8 cellular contexts compared by ENCODE assay signal in genomic region chr15:62254137-62254934, GRCh38.
A peak's percentile ranks its signal among the peaks of the same experiment; 100 is the strongest.
DNase-seq lines count a peak whose midpoint lies in the region; ATAC-seq lines count a peak whose summit lies in the region.

No MANE protein-coding gene starts in this region.

- no peak overlapping the region for H3K4me3 Mint-ChIP-seq in activated CD4-positive, alpha-beta T cell treated with anti-CD3 and anti-CD28 coated beads for 36 hours

- peak; percentile 73 for ATAC-seq in activated CD4-positive, alpha-beta T cell treated with anti-CD3 and anti-CD28 coated beads for 36 hours
- no peak for ATAC-seq in GM21390 (IDR thresholded peaks at IDR 0.05; ENCODE audit: unreplicated experiment)

- H3K27ac Mint-ChIP-seq in activated CD4-positive, alpha-beta T cell treated with anti-CD3 and anti-CD28 coated beads for 36 hours, result no peak overlapping the region

- intact Hi-C loops in activated CD4-positive, alpha-beta T cell treated with anti-CD3 and anti-CD28 coated beads for 36 hours (cut with DNase I, micrococcal nuclease), result loop anchor here (1.0 to 10.0 kb wide), 4 partner anchors 127 to 382 kb away; partner anchors contain the start of gene C2CD4A (in 1 of the 2)

- DNase-seq in NCI-H146 (lab: John Stamatoyannopoulos, UW), result peak; percentile 66
- DNase-seq in NCI-H146 treated with DMSO at 0.1 percent for 48 hours (lab: John Stamatoyannopoulos, UW; ENCODE audit: unreplicated experiment), result no peak
- peak; percentile 5 for DNase-seq in NCI-H1048 (lab: John Stamatoyannopoulos, UW)
- DNase-seq in activated CD4-positive, alpha-beta T cell treated with anti-CD3 and anti-CD28 coated beads for 36 hours, result peak; percentile 86
- peak; percentile 88 for DNase-seq in dermis blood vessel endothelial cell
- peak; percentile 4 for DNase-seq in medulla oblongata (ENCODE audit: extremely low spot score)
- peak; percentile 3 to 15 for DNase-seq in stimulated activated CD8-positive, alpha-beta memory T cell treated with anti-CD3 and anti-CD28 coated beads, Interleukin-4, amount 100 ng/mL, for 1 hour (ENCODE audit: low read depth in 2 of 2, low spot score in 1 of 2)

- H3K4me1 Mint-ChIP-seq in activated CD4-positive, alpha-beta T cell treated with anti-CD3 and anti-CD28 coated beads for 36 hours, result no peaks in the 10 kb centered on the region

- POLR2A ChIA-PET in activated CD4-positive, alpha-beta T cell treated with anti-CD3 and anti-CD28 coated beads for 36 hours (lab: Charles Lee), result no interaction called here

- no peaks in the 10 kb centered on the region for H3K36me3 Mint-ChIP-seq in activated CD4-positive, alpha-beta T cell treated with anti-CD3 and anti-CD28 coated beads for 36 hours (ENCODE audit: low read depth)

- peaks cover 3% of the 10 kb centered on the region for H3K27me3 Mint-ChIP-seq in activated CD4-positive, alpha-beta T cell treated with anti-CD3 and anti-CD28 coated beads for 36 hours

- H3K9me3 Mint-ChIP-seq in activated CD4-positive, alpha-beta T cell treated with anti-CD3 and anti-CD28 coated beads for 36 hours (ENCODE audit: low read depth), result no peaks in the 10 kb centered on the region

- CTCF ChIA-PET in activated CD4-positive, alpha-beta T cell treated with anti-CD3 and anti-CD28 coated beads for 36 hours (lab: Charles Lee), result interaction anchor here (0.6 to 1.6 kb wide), 25 partner anchors 8 to 422 kb away, joined by 3 to 7 read pairs (median 4); partner anchors contain the start of genes C2CD4B and VPS13C
